7 cellular contexts compared by ENCODE assay signal in genomic region chr17:9597638-9598037, GRCh38. TPM values are rescaled to one million over a fixed set of nuclear protein-coding genes. Genes with fewer than 3 reads are reported as not detected.
"Had no signal": no experiment of that assay in that cellular context is flagged by ENCODE, and none has a peak within 500 bp of the region (broad histone marks: within the 10 kb centered on the region; RNA-seq: fewer than 3 reads in every experiment).

No MANE protein-coding gene starts in this region.

RNA-seq across cellular contexts. Expression of gene CFAP52, which starts 21.2 kb away (rescaled TPM):
- total RNA-seq: stomach, subcutaneous adipose tissue, suprapubic skin, thoracic aorta, transverse colon, upper lobe of right lung, ureter had no signal
